Comparison of ENCODE assay signal across 15 cellular contexts in genomic region chr15:93981706-93982105, GRCh38.
"Had no signal": no experiment of that assay in that cellular context is flagged by ENCODE, and none has a peak within 500 bp of the region (broad histone marks: within the 10 kb centered on the region; RNA-seq: fewer than 3 reads in every experiment).

No MANE protein-coding gene starts in this region.

- H3K27me3 ChIP-seq: hepatocyte, uterus had no signal

- H3K4me2 ChIP-seq: hepatocyte had no signal

- H3K9me3 ChIP-seq: mucosa of descending colon, uterus had no signal

- H2AFZ ChIP-seq: hepatocyte had no signal

- H3K4me3 ChIP-seq: hepatocyte, mucosa of descending colon, uterus had no signal

- H3K27ac ChIP-seq: epithelial cell of prostate, hepatocyte had no signal

- DNase-seq: activated CD4-positive, alpha-beta T cell treated with anti-CD3 and anti-CD28 coated beads, Interleukin-2, amount 50 U/mL, for 48 hours; activated naive CD4-positive, alpha-beta T cell treated with Interleukin-2 at 50 U/mL for 16 hours; activated naive CD8-positive, alpha-beta T cell treated with anti-CD3 and anti-CD28 coated beads for 36 hours; activated T-cell treated with anti-CD3 and anti-CD28 coated beads, Interleukin-2, amount 50 U/mL, for 48 hours; cortex of kidney; mucosa of descending colon; posterior cingulate gyrus; stimulated activated CD4-positive, alpha-beta T cell treated with anti-CD3 and anti-CD28 coated beads, Interleukin-4, amount 100 ng/mL, for 24 hours; stimulated activated naive CD8-positive, alpha-beta T cell treated with anti-CD3 and anti-CD28 coated beads, Interleukin-15, Interleukin-2, amounts not matched to agents 100 U/mL and 50 U/mL, for 24 hours; T1000; trophoblast cell had no signal

- ATAC-seq: stimulated activated naive CD8-positive, alpha-beta T cell treated with anti-CD3 and anti-CD28 coated beads, Interleukin-15, Interleukin-2, amounts not matched to agents 100 U/mL and 50 U/mL, for 24 hours; WTC11 had no signal

- H3K36me3 ChIP-seq: uterus had no signal

- H3K4me1 ChIP-seq: uterus had no signal
